In the genomic region with DNA sequence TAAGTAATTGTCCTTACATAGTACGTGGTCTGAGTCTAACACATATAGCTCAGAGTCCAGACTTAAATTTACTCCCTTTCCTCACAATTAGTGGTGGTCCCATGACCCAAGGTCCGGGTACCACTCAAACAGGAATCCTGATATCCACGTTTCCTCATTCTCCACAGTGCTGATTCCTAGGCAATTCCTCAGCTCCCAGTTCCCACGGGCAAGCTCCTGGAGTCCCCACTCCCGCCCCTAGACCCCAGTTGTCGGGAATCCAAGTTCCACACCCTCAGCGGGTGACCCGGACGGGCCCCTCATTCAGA, we compare ENCODE assay signal across 8 cellular contexts. TPM values are rescaled to one million over a fixed set of nuclear protein-coding genes. Genes with fewer than 3 reads are reported as not detected.
DNase-seq lines count a peak whose midpoint lies in the region; ATAC-seq, FAIRE-seq and TF ChIP-seq lines count a peak whose summit lies in the region.

No MANE protein-coding gene starts in this region.

- POLR2A ChIA-PET in A673 (lab: Charles Lee; ENCODE audit: low non-redundant PET) = interaction anchor here (0.6 kb wide), 1 partner anchor 24 kb away, joined by 3 read pairs; no protein-coding TSS in a partner anchor

- H3K9me3 ChIP-seq in A673 (ENCODE audit: low read depth, low read length, poor library complexity, severe bottlenecking) (no peaks in the 10 kb centered on the region), HUES6 (ENCODE audit: control insufficient read depth, insufficient read depth, low read depth, low read length) (no peaks in the 10 kb centered on the region), muscle layer of colon (ENCODE audit: low read length) (no peaks in the 10 kb centered on the region)

- TF ChIP-seq CTCF in A673 (conservative IDR thresholded peaks at IDR 0.05; ENCODE audit: low read depth, low read length) (no peak), bronchial epithelial cell (IDR thresholded peaks at IDR 0.05; ENCODE audit: insufficient read depth, low read length, severe bottlenecking) (no peak)

- DNase-seq in A673 (ENCODE audit: low spot score) (no peak), bronchial epithelial cell (ENCODE audit: low read depth) (no peak), NCI-H510A (lab: John Stamatoyannopoulos, UW) (no peak)
- DNase-seq in stimulated activated CD4-positive, alpha-beta T cell treated with anti-CD3 and anti-CD28 coated beads, Interleukin-15, amount 100 ng/mL, for 24 hours = no peak
- DNase-seq in stimulated activated CD8-positive, alpha-beta memory T cell treated with anti-CD3 and anti-CD28 coated beads, Interleukin-4, amount 100 ng/mL, for 48 hours = no peak

- CTCF ChIA-PET in A673 (lab: Charles Lee) = interaction anchor here (0.6 to 0.8 kb wide), 2 partner anchors 10 to 233 kb away, joined by 3 to 6 read pairs; a partner anchor contains a TSS

- BruUV-seq in A673 (replicated peaks; lab: Mats Ljungman, UMichigan) = no TSS peak

- H3K4me1 ChIP-seq in A673 (ENCODE audit: insufficient read depth, low read length, poor library complexity, severe bottlenecking) = peaks cover 21% of the 10 kb centered on the region
- H3K4me1 ChIP-seq in HUES6 (ENCODE audit: control insufficient read depth, insufficient read depth, low read length) = peaks cover 9% of the 10 kb centered on the region
- peaks cover 38% of the 10 kb centered on the region for H3K4me1 ChIP-seq in muscle layer of colon (ENCODE audit: insufficient read depth, low read length)

- no peaks in the 10 kb centered on the region for H3K27me3 ChIP-seq in A673 (replicated peaks; ENCODE audit: insufficient read depth, low read depth, low read length, poor library complexity)
- no peaks in the 10 kb centered on the region for H3K27me3 ChIP-seq in HUES6 (ENCODE audit: control insufficient read depth, insufficient read depth, low read length)
- no peaks in the 10 kb centered on the region for H3K27me3 ChIP-seq in bronchial epithelial cell (ENCODE audit: control insufficient read depth, insufficient read depth, low read length)
- H3K27me3 ChIP-seq in muscle layer of colon (ENCODE audit: control insufficient read depth in 1 of 2, insufficient read depth in 2 of 2, low read length in 2 of 2) = no peaks in the 10 kb centered on the region

- no peak for ATAC-seq in HG03439 (IDR thresholded peaks at IDR 0.05; ENCODE audit: unreplicated experiment)

- intact Hi-C loops in A673 (cut with micrococcal nuclease; ENCODE audit: unreplicated experiment) = no loop called here

- H3K27ac ChIP-seq in A673 (ENCODE audit: low read depth, low read length, poor library complexity, severe bottlenecking) (peak overlapping the region; percentile 95), HUES6 (ENCODE audit: low read depth, low read length) (peak overlapping the region; percentile 96), muscle layer of colon (ENCODE audit: low read depth, low read length) (peak overlapping the region; percentile 97)

- no peak for FAIRE-seq in bronchial epithelial cell (lab: Jason Lieb, UNC)

- H3K4me3 ChIP-seq in A673 (ENCODE audit: low read depth, low read length, poor library complexity, severe bottlenecking) (peak overlapping the region; percentile 92), HUES6 (ENCODE audit: low read depth, low read length) (peak overlapping the region; percentile 97), bronchial epithelial cell (ENCODE audit: low read depth, low read length) (peak overlapping the region; percentile 60), muscle layer of colon (ENCODE audit: low read depth in 1 of 2, low read length in 2 of 2) (peak overlapping the region; percentile 69 to 94)

- H3K36me3 ChIP-seq in A673 (ENCODE audit: insufficient read depth, low read length, poor library complexity, severe bottlenecking) = peaks cover 37% of the 10 kb centered on the region
- H3K36me3 ChIP-seq in HUES6 (ENCODE audit: control insufficient read depth, insufficient read depth, low read length) = peaks cover 35% of the 10 kb centered on the region
- peaks cover 22% of the 10 kb centered on the region for H3K36me3 ChIP-seq in bronchial epithelial cell (ENCODE audit: control insufficient read depth, insufficient read depth, low read length)
- peaks cover 26% of the 10 kb centered on the region for H3K36me3 ChIP-seq in muscle layer of colon (ENCODE audit: insufficient read depth, low read length)

- H3K9ac ChIP-seq in HUES6 (ENCODE audit: low read length) (peak overlapping the region; percentile 97), muscle layer of colon (ENCODE audit: low read length) (peak overlapping the region; percentile 89)

RNA-seq across cellular contexts. Expression of a gene that starts 0.6 kb away (rescaled TPM):
- total RNA-seq in A673 (2021) = 238 and 259 TPM in 2 replicates
- 177 and 201 TPM in 2 replicates for total RNA-seq in bronchial epithelial cell

RNA-seq across cellular contexts. Expression of a gene that starts 3.4 kb away (rescaled TPM):
- total RNA-seq in A673 (2021) (91.7 and 92.6 TPM in 2 replicates), bronchial epithelial cell (104 and 107 TPM in 2 replicates)

RNA-seq across cellular contexts. Expression of a gene that starts 10.1 kb away (rescaled TPM):
- total RNA-seq in A673 (2021) (121 and 150 TPM in 2 replicates), bronchial epithelial cell (16.8 and 28.0 TPM in 2 replicates)

RNA-seq across cellular contexts. Expression of a gene that starts 17.7 kb away (rescaled TPM):
- total RNA-seq in A673 (2021) (0.13 TPM in 1 of 2 replicates, not detected in the other), bronchial epithelial cell (not detected in 2 replicates)

RNA-seq across cellular contexts. Expression of a gene that starts 37.4 kb away (rescaled TPM):
- total RNA-seq in A673 (2021) = 15.4 and 19.6 TPM in 2 replicates
- 5.4 and 6.1 TPM in 2 replicates for total RNA-seq in bronchial epithelial cell
